19 cellular contexts compared by ENCODE assay signal in the genomic region with DNA sequence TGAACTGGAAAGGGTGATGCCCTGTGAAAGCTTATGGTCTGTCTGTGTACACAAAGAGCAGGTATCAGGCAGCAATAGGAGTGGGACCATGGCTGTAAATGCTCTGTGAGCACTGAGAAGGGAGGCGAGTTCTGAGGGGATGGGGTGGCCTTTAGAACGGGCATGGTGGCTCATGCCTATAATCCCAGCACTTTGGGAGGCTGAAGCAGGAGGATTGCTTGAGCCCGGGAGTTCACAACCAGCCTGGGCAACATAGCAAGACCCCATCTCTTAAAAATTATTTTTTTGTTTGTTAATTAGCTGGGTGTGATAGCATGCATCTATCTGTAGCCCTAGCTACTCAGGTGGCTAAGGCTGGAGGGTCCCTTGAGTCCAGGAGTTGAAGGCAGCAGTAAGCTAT. TPM values are rescaled to one million over a fixed set of nuclear protein-coding genes. Genes with fewer than 3 reads are reported as not detected.
DNase-seq lines count a peak whose midpoint lies in the region; ATAC-seq, FAIRE-seq and TF ChIP-seq lines count a peak whose summit lies in the region.
"Had no signal": no experiment of that assay in that cellular context is flagged by ENCODE, and none has a peak within 500 bp of the region (broad histone marks: within the 10 kb centered on the region; RNA-seq: fewer than 3 reads in every experiment).

No MANE protein-coding gene starts in this region.

- H3K9ac ChIP-seq in BLaER1 (peak overlapping the region; percentile 13; the same call in 1 of the 2 replicates), NT2/D1 (ENCODE audit: insufficient read length, low read depth) (peak overlapping the region; percentile 1), H1 (replicated peaks in 1 of 4; ENCODE audit: extremely low read depth in 1 of 4, low read depth in 3 of 4, low read length in 3 of 4) (no peak overlapping the region)

- CTCF ChIA-PET in HEK293 (lab: Yijun Ruan, JAX) = interaction anchor here (0.5 to 1.5 kb wide), 6 partner anchors 13 to 872 kb away, joined by 3 to 9 read pairs (median 4); no protein-coding TSS in a partner anchor
- CTCF ChIA-PET in H1 (lab: Charles Lee; ENCODE audit: partially characterized antibody) = interaction anchor here (0.7 to 4.3 kb wide), 4 partner anchors 13 to 1076 kb away, joined by 3 to 17 read pairs (median 5); no protein-coding TSS in a partner anchor
- CTCF ChIA-PET in activated CD8-positive, alpha-beta T cell treated with anti-CD3 and anti-CD28 coated beads for 36 hours (lab: Charles Lee) = interaction anchor here (0.8 to 2.1 kb wide), 4 partner anchors 13 to 129 kb away, joined by 3 to 8 read pairs (median 4); no protein-coding TSS in a partner anchor

- H2AK5ac ChIP-seq in H1 (ENCODE audit: low read depth, low read length) = no peak overlapping the region

- no peak overlapping the region for H3K27ac Mint-ChIP-seq in activated CD8-positive, alpha-beta T cell treated with anti-CD3 and anti-CD28 coated beads for 36 hours

- H3K4me3 ChIP-seq in BLaER1 (no peak overlapping the region), HEK293 (ENCODE audit: low read depth, low read length) (no peak overlapping the region), NT2/D1 (ENCODE audit: insufficient read length, low read depth) (no peak overlapping the region), H1 (ENCODE audit: extremely low read depth in 1 of 4, insufficient read depth in 2 of 4, low read depth in 3 of 4, low read length in 4 of 4) (no peak overlapping the region), osteoblast (ENCODE audit: insufficient read depth, low read length) (no peak overlapping the region), esophagus muscularis mucosa (no peak overlapping the region)
- H3K4me3 ChIP-seq: HAP-1 had no signal

- H3K27me3 ChIP-seq in BLaER1 (no peaks in the 10 kb centered on the region), NT2/D1 (ENCODE audit: insufficient read depth, insufficient read length) (no peaks in the 10 kb centered on the region), H1 (replicated peaks in 1 of 4; ENCODE audit: control insufficient read depth in 3 of 4, extremely low read depth in 1 of 4, insufficient read depth in 3 of 4, low read length in 3 of 4) (no peaks in the 10 kb centered on the region; a peak in 1 of 7 replicates), osteoblast (ENCODE audit: insufficient read depth, low read length) (no peaks in the 10 kb centered on the region), esophagus muscularis mucosa (no peaks in the 10 kb centered on the region)

- H3K9me3 ChIP-seq in BLaER1 = no peaks in the 10 kb centered on the region
- H3K9me3 ChIP-seq in HEK293 (ENCODE audit: control insufficient read depth, insufficient read depth, low read depth, low read length) = no peaks in the 10 kb centered on the region
- H3K9me3 ChIP-seq in NT2/D1 (ENCODE audit: insufficient read depth, low read length) = no peaks in the 10 kb centered on the region
- H3K9me3 ChIP-seq in H1 (ENCODE audit: insufficient read depth in 2 of 2, low read depth in 1 of 2, low read length in 1 of 2) = no peaks in the 10 kb centered on the region
- no peaks in the 10 kb centered on the region for H3K9me3 ChIP-seq in osteoblast (ENCODE audit: low read depth, low read length)
- no peaks in the 10 kb centered on the region for H3K9me3 ChIP-seq in esophagus muscularis mucosa
- H3K9me3 ChIP-seq: HAP-1 had no signal

- no peak overlapping the region for H3K4me3 Mint-ChIP-seq in activated CD8-positive, alpha-beta T cell treated with anti-CD3 and anti-CD28 coated beads for 36 hours

- H2BK5ac ChIP-seq in H1 (ENCODE audit: low read depth, low read length) = peak overlapping the region; percentile 30; the same call in 1 of the 2 replicates

- no peak overlapping the region for H2BK15ac ChIP-seq in H1 (ENCODE audit: low read length)

- H3K23ac ChIP-seq in H1 (ENCODE audit: insufficient read length) = no peak overlapping the region

- no peaks in the 10 kb centered on the region for H3K9me3 Mint-ChIP-seq in activated CD8-positive, alpha-beta T cell treated with anti-CD3 and anti-CD28 coated beads for 36 hours
- H3K9me3 Mint-ChIP-seq: CD8-positive, alpha-beta memory T cell had no signal

- H3K36me3 Mint-ChIP-seq in activated CD8-positive, alpha-beta T cell treated with anti-CD3 and anti-CD28 coated beads for 36 hours (ENCODE audit: low read depth) = peaks cover 42% of the 10 kb centered on the region

- no peak overlapping the region for H2BK120ac ChIP-seq in H1 (replicated peaks; ENCODE audit: low read depth, low read length)

- intact Hi-C loops in activated CD8-positive, alpha-beta T cell treated with anti-CD3 and anti-CD28 coated beads for 36 hours (cut with micrococcal nuclease) = no loop called here
- intact Hi-C loops in esophagus muscularis mucosa (cut with DNase I) = no loop called here

- peaks cover 40% of the 10 kb centered on the region for H3K4me1 ChIP-seq in BLaER1
- no peaks in the 10 kb centered on the region for H3K4me1 ChIP-seq in HEK293 (ENCODE audit: control insufficient read depth, insufficient read depth, low read length)
- H3K4me1 ChIP-seq in NT2/D1 (ENCODE audit: insufficient read depth, insufficient read length) = peaks cover 15% of the 10 kb centered on the region
- H3K4me1 ChIP-seq in H1 (replicated peaks in 1 of 4; ENCODE audit: control insufficient read depth in 3 of 4, insufficient read depth in 4 of 4, low read length in 3 of 4) = peaks cover 4 to 16% (median 9%) of the 10 kb centered on the region in 4 experiments; a peak in 6 of 7 replicates
- peaks cover 19% of the 10 kb centered on the region for H3K4me1 ChIP-seq in osteoblast (ENCODE audit: insufficient read depth, low read length)
- H3K4me1 ChIP-seq in esophagus muscularis mucosa = peaks cover 17 to 46% (median 36%) of the 10 kb centered on the region in 4 donors

- no peak overlapping the region for H3K56ac ChIP-seq in H1 (replicated peaks; ENCODE audit: insufficient read length, low read depth, low read length)

- H3K36me3 ChIP-seq in BLaER1 (peaks cover 72% of the 10 kb centered on the region), HEK293 (ENCODE audit: control insufficient read depth in 2 of 2, insufficient read depth in 1 of 2, low read length in 2 of 2) (peaks cover 9 to 69% of the 10 kb centered on the region in 2 experiments; a peak in 2 of 3 replicates), NT2/D1 (ENCODE audit: insufficient read depth, insufficient read length, low read length) (peaks cover 72% of the 10 kb centered on the region), H1 (ENCODE audit: control insufficient read depth in 2 of 4, insufficient read depth in 4 of 4, low read length in 3 of 4) (peaks cover 36 to 54% (median 48%) of the 10 kb centered on the region in 4 experiments), osteoblast (ENCODE audit: insufficient read depth, low read length) (peaks cover 47% of the 10 kb centered on the region), esophagus muscularis mucosa (peaks cover 34 to 55% (median 49%) of the 10 kb centered on the region in 4 donors)

- peaks cover 24% of the 10 kb centered on the region for H3K4me1 Mint-ChIP-seq in activated CD8-positive, alpha-beta T cell treated with anti-CD3 and anti-CD28 coated beads for 36 hours (ENCODE audit: low read depth)

- H3K27ac ChIP-seq in BLaER1 = no peak overlapping the region
- H3K27ac ChIP-seq in HEK293 (ENCODE audit: extremely low read depth, low read depth, low read length) = no peak overlapping the region
- no peak overlapping the region for H3K27ac ChIP-seq in H1 (ENCODE audit: low read depth, low read length)
- no peak overlapping the region for H3K27ac ChIP-seq in osteoblast (ENCODE audit: low read depth, low read length)
- H3K27ac ChIP-seq in esophagus muscularis mucosa (replicated peaks in 1 of 4) = no peak overlapping the region

- no peak for TF ChIP-seq POLR2A in H1 (IDR thresholded peaks at IDR 0.05; ENCODE audit: control extremely low read depth in 1 of 2, low read depth in 2 of 2, low read length in 2 of 2)
- TF ChIP-seq POLR2A in GM12892 (IDR thresholded peaks at IDR 0.05; ENCODE audit: low read depth, low read length) = no peak
- no peak for TF ChIP-seq POLR2A in esophagus muscularis mucosa (IDR thresholded peaks at IDR 0.05; ENCODE audit: low read depth)

- H3K4ac ChIP-seq in H1 (replicated peaks; ENCODE audit: insufficient read length, low read depth, low read length) = no peak overlapping the region

- H2AFZ ChIP-seq in H1 (ENCODE audit: low read length) (no peak overlapping the region), osteoblast (ENCODE audit: low read length) (no peak overlapping the region)

- no peak for TF ChIP-seq CTCF in HEK293 (tag by site-specific recombination; IDR thresholded peaks at IDR 0.05)
- no peak for TF ChIP-seq CTCF in H1 (IDR thresholded peaks at IDR 0.05; ENCODE audit: control extremely low read depth in 1 of 3, insufficient read depth in 1 of 3, low read depth in 1 of 3, low read length in 3 of 3)
- TF ChIP-seq CTCF in osteoblast (IDR thresholded peaks at IDR 0.05; ENCODE audit: extremely low read depth, low read depth, low read length) = no peak
- TF ChIP-seq CTCF in activated CD8-positive, alpha-beta T cell treated with anti-CD3 and anti-CD28 coated beads for 36 hours (IDR thresholded peaks at IDR 0.05) = no peak
- TF ChIP-seq CTCF in esophagus muscularis mucosa (IDR thresholded peaks at IDR 0.05) = no peak

- peaks cover 72% of the 10 kb centered on the region for H4K20me1 ChIP-seq in BLaER1
- peaks cover 17 to 32% of the 10 kb centered on the region in 2 experiments for H4K20me1 ChIP-seq in H1 (replicated peaks in 1 of 2; ENCODE audit: control insufficient read depth in 1 of 2, insufficient read depth in 2 of 2, low read length in 2 of 2)
- peaks cover 36% of the 10 kb centered on the region for H4K20me1 ChIP-seq in osteoblast (ENCODE audit: insufficient read depth, low read length)

- H4K5ac ChIP-seq in H1 (ENCODE audit: insufficient read length, low read depth, low read length) = no peak overlapping the region

- DNase-seq in NT2/D1 (ENCODE audit: low read depth, low spot score) (no peak), H1 (ENCODE audit: low read depth in 1 of 2, low spot score in 2 of 2) (no peak), osteoblast (ENCODE audit: insufficient read length, low spot score, missing footprints) (no peak), GM12892 (ENCODE audit: insufficient read length) (no peak), esophagus muscularis mucosa (ENCODE audit: extremely low spot score) (no peak)
- DNase-seq in activated CD8-positive, alpha-beta T cell treated with anti-CD3 and anti-CD28 coated beads for 36 hours = no peak
- DNase-seq: 8988T; C1 segment of cervical spinal cord; CD4-positive, CD25-positive, alpha-beta regulatory T cell; CD8-positive, alpha-beta memory T cell; COR-L47; DMS 273 treated with DMSO at 0.1 percent for 48 hours; DMS53; Karpas-422; KBM-7 had no signal

- H3K14ac ChIP-seq in H1 (ENCODE audit: insufficient read length) = no peak overlapping the region

- H3K79me2 ChIP-seq in H1 (ENCODE audit: control insufficient read depth in 1 of 2, insufficient read depth in 2 of 2, low read length in 2 of 2) (peaks cover 16 to 45% of the 10 kb centered on the region in 2 experiments), osteoblast (ENCODE audit: insufficient read depth, low read length) (peaks cover 45% of the 10 kb centered on the region)

- 93% methylated on average over 3 of the region's 3 CpGs; no CpG with 5 or more reads in 1 of the 2 experiments for WGBS in H1 (ENCODE audit: extremely low coverage in 1 of 2, insufficient coverage in 1 of 2, insufficient read length in 1 of 2, insufficient replicate concordance in 2 of 2, low coverage in 1 of 2, low lambda C conversion rate in 2 of 2, missing lambda C conversion rate in 1 of 2), 2 experiments
- 100% methylated on average over 3 of the region's 3 CpGs for WGBS in esophagus muscularis mucosa

- H2BK12ac ChIP-seq in H1 (ENCODE audit: low read depth, low read length) = no peak overlapping the region

- H3K18ac ChIP-seq in H1 (ENCODE audit: extremely low read depth, low read length) = no peak overlapping the region

- no peak overlapping the region for H4K8ac ChIP-seq in H1 (ENCODE audit: extremely low read depth, insufficient read depth, low read length)

- no peak for TF ChIP-seq RAD21 in H1 (IDR thresholded peaks at IDR 0.05 in 1 of 2, conservative IDR thresholded peaks at IDR 0.05 in 1 of 2; ENCODE audit: low read depth in 2 of 2, low read length in 2 of 2)

- FAIRE-seq in H1 (lab: Jason Lieb, UNC) (no peak), GM12892 (lab: Jason Lieb, UNC) (no peak)
- FAIRE-seq: G401.6 had no signal

- H3K79me1 ChIP-seq in H1 (ENCODE audit: low read depth, low read length) = peaks cover 29% of the 10 kb centered on the region

- no peak overlapping the region for H2BK20ac ChIP-seq in H1 (ENCODE audit: low read length)

- TF ChIP-seq EP300 in H1 (IDR thresholded peaks at IDR 0.05; ENCODE audit: borderline replicate concordance in 1 of 2, low read depth in 2 of 2, low read length in 2 of 2) (no peak), esophagus muscularis mucosa (IDR thresholded peaks at IDR 0.05) (no peak)

- no peak overlapping the region for H3K4me2 ChIP-seq in BLaER1
- no peak overlapping the region for H3K4me2 ChIP-seq in H1 (ENCODE audit: insufficient read depth in 1 of 2, low read depth in 2 of 2, low read length in 2 of 2)
- no peak overlapping the region for H3K4me2 ChIP-seq in osteoblast (ENCODE audit: insufficient read depth, low read length)

- H3K27me3 Mint-ChIP-seq in activated CD8-positive, alpha-beta T cell treated with anti-CD3 and anti-CD28 coated beads for 36 hours = no peaks in the 10 kb centered on the region
- H3K27me3 Mint-ChIP-seq: CD4-positive, CD25-positive, alpha-beta regulatory T cell; CD8-positive, alpha-beta memory T cell had no signal

- H3K23me2 ChIP-seq in H1 (ENCODE audit: low read depth, low read length) = peaks cover 13% of the 10 kb centered on the region; the same call in 1 of the 2 replicates

- POLR2A ChIA-PET in HEK293 (lab: Yijun Ruan, JAX) (interaction anchor here (0.5 to 0.9 kb wide), 2 partner anchors 23 to 110 kb away, joined by 3 to 4 read pairs; no protein-coding TSS in a partner anchor), H1 (lab: Charles Lee; ENCODE audit: partially characterized antibody) (interaction anchor here (0.9 to 9.0 kb wide), 7 partner anchors 12 to 162 kb away, joined by 3 to 85 read pairs (median 3); a partner anchor contains a TSS)
- POLR2A ChIA-PET in activated CD8-positive, alpha-beta T cell treated with anti-CD3 and anti-CD28 coated beads for 36 hours (lab: Charles Lee) = interaction anchor here (1.0 kb wide), 2 partner anchors 12 to 51 kb away, joined by 3 read pairs; no protein-coding TSS in a partner anchor

- no peak overlapping the region for H4K91ac ChIP-seq in H1 (replicated peaks; ENCODE audit: insufficient read length, low read length)

- ATAC-seq in activated CD8-positive, alpha-beta T cell treated with anti-CD3 and anti-CD28 coated beads for 36 hours = no peak

RNA-seq across cellular contexts. Expression of a gene that starts 3.5 kb away (rescaled TPM):
- 99.7 and 104 TPM in 2 replicates for total RNA-seq in H1 (2021; fragmentation: NEBNext Ultra II Directional; extraction: Animal tissue kit (Norgen Biotek cat#: 25700))
- 78.7 and 112 TPM in 2 replicates for polyA plus RNA-seq in H1 (2011; rRNA removed)
- 111 TPM for polyA plus RNA-seq in H1 (2011; cell fraction: cytosol; rRNA removed)
- polyA plus RNA-seq in H1 (2011; cell fraction: nucleus; rRNA removed) = 95.2 TPM
- polyA plus RNA-seq in H1 (2012, experiment 1 of 2) = 78.1 to 103 TPM (median 96.8 TPM) in 4 replicates
- 96.2 TPM for polyA plus RNA-seq in H1 (2012, experiment 2 of 2)
- polyA plus RNA-seq in H1 (2013, experiment 1 of 2) = 70.5 TPM
- polyA plus RNA-seq in H1 (2013, experiment 2 of 2) = 71.0 TPM
- polyA minus RNA-seq in H1 (2011; rRNA and poly(A)+ RNA removed) = 17.8 and 20.3 TPM in 2 replicates
- polyA minus RNA-seq in H1 (2011; cell fraction: cytosol; rRNA and poly(A)+ RNA removed) = 41.1 TPM
- 32.2 TPM for polyA minus RNA-seq in H1 (2011; cell fraction: nucleus; rRNA and poly(A)+ RNA removed)
- total RNA-seq in osteoblast (16.2 and 17.7 TPM in 2 replicates), esophagus muscularis mucosa (10 to 100 TPM; 12.0 to 25.8 (median 18.6) TPM)
- 10 to 100 TPM; 28.4 to 29.0 TPM for total RNA-seq in activated CD8-positive, alpha-beta T cell treated with anti-CD3 and anti-CD28 coated beads for 36 hours
- 13.5 TPM for polyA plus RNA-seq in GM12892 (2012; ENCODE audit: missing spikeins)

RNA-seq across cellular contexts. Expression of a gene that starts 22.2 kb away (rescaled TPM):
- total RNA-seq in H1 (2021; fragmentation: NEBNext Ultra II Directional; extraction: Animal tissue kit (Norgen Biotek cat#: 25700)) = 56.5 and 58.5 TPM in 2 replicates
- 19.3 and 24.4 TPM in 2 replicates for polyA plus RNA-seq in H1 (2011; rRNA removed)
- polyA plus RNA-seq in H1 (2011; cell fraction: cytosol; rRNA removed) = 18.1 TPM
- polyA plus RNA-seq in H1 (2011; cell fraction: nucleus; rRNA removed) = 32.7 TPM
- polyA plus RNA-seq in H1 (2012, experiment 1 of 2) = 29.2 to 30.7 TPM (median 29.5 TPM) in 4 replicates
- polyA plus RNA-seq in H1 (2012, experiment 2 of 2) = 25.5 TPM
- polyA plus RNA-seq in H1 (2013, experiment 1 of 2) = 30.7 TPM
- polyA plus RNA-seq in H1 (2013, experiment 2 of 2) = 28.7 TPM
- 22.4 and 28.2 TPM in 2 replicates for polyA minus RNA-seq in H1 (2011; rRNA and poly(A)+ RNA removed)
- 38.7 TPM for polyA minus RNA-seq in H1 (2011; cell fraction: cytosol; rRNA and poly(A)+ RNA removed)
- 28.2 TPM for polyA minus RNA-seq in H1 (2011; cell fraction: nucleus; rRNA and poly(A)+ RNA removed)
- total RNA-seq in osteoblast (13.8 and 14.8 TPM in 2 replicates), esophagus muscularis mucosa (10 to 100 TPM; 21.5 to 38.1 (median 30.6) TPM)
- total RNA-seq in activated CD8-positive, alpha-beta T cell treated with anti-CD3 and anti-CD28 coated beads for 36 hours = 10 to 100 TPM; 23.3 to 24.5 TPM
- 10.8 TPM for polyA plus RNA-seq in GM12892 (2012; ENCODE audit: missing spikeins)

RNA-seq across cellular contexts. Expression of a gene that starts 48.2 kb away (rescaled TPM):
- 33.8 and 34.0 TPM in 2 replicates for total RNA-seq in H1 (2021; fragmentation: NEBNext Ultra II Directional; extraction: Animal tissue kit (Norgen Biotek cat#: 25700))
- 9.5 and 15.4 TPM in 2 replicates for polyA plus RNA-seq in H1 (2011; rRNA removed)
- polyA plus RNA-seq in H1 (2011; cell fraction: cytosol; rRNA removed) = 14.8 TPM
- 45.1 TPM for polyA plus RNA-seq in H1 (2011; cell fraction: nucleus; rRNA removed)
- 17.3 to 20.0 TPM (median 18.4 TPM) in 4 replicates for polyA plus RNA-seq in H1 (2012, experiment 1 of 2)
- polyA plus RNA-seq in H1 (2012, experiment 2 of 2) = 16.2 TPM
- polyA plus RNA-seq in H1 (2013, experiment 1 of 2) = 18.1 TPM
- polyA plus RNA-seq in H1 (2013, experiment 2 of 2) = 18.9 TPM
- polyA minus RNA-seq in H1 (2011; rRNA and poly(A)+ RNA removed) = 7.3 and 9.4 TPM in 2 replicates
- polyA minus RNA-seq in H1 (2011; cell fraction: cytosol; rRNA and poly(A)+ RNA removed) = 18.9 TPM
- polyA minus RNA-seq in H1 (2011; cell fraction: nucleus; rRNA and poly(A)+ RNA removed) = 50.1 TPM
- 14.5 and 15.3 TPM in 2 replicates for total RNA-seq in osteoblast
- 1 to 10 TPM; 4.1 to 4.3 TPM for total RNA-seq in activated CD8-positive, alpha-beta T cell treated with anti-CD3 and anti-CD28 coated beads for 36 hours
- polyA plus RNA-seq in GM12892 (2012; ENCODE audit: missing spikeins) = 2.4 TPM
- total RNA-seq in esophagus muscularis mucosa = 10 to 100 TPM; 15.8 to 41.9 (median 26.6) TPM

Comparison
In these comparisons a context has a peak if more than half of its experiments do, and no peak if none do; other contexts are left out.
1. H3K9ac ChIP-seq: peak in BLaER1 (single experiment) and NT2/D1 (single experiment); none in H1 (0 of 4).